In genomic region chr16:89355686-89356085, GRCh38 we compare ENCODE assay signal across 21 cellular contexts.
DNase-seq lines count a peak whose midpoint lies in the region; ATAC-seq, FAIRE-seq and TF ChIP-seq lines count a peak whose summit lies in the region.
"Had no signal": no experiment of that assay in that cellular context is flagged by ENCODE, and none has a peak within 500 bp of the region (broad histone marks: within the 10 kb centered on the region; RNA-seq: fewer than 3 reads in every experiment).

No MANE protein-coding gene starts in this region.

- H3K36me3 Mint-ChIP-seq in natural killer cell (no peaks in the 10 kb centered on the region), neural crest cell (ENCODE audit: low read depth) (peaks cover 2% of the 10 kb centered on the region)
- H3K36me3 Mint-ChIP-seq in natural killer cell treated with Interleukin-12 subunit alpha and Interleukin-12 subunit beta and Interleukin-15 and Interleukin-18, amount 100 ng/mL, for 72 hours: no peaks in the 10 kb centered on the region
- H3K36me3 Mint-ChIP-seq in activated naive CD8-positive, alpha-beta T cell treated with anti-CD3 and anti-CD28 coated beads for 36 hours: peaks cover 53% of the 10 kb centered on the region

- DNase-seq in natural killer cell (no peak), neural crest cell (ENCODE audit: low read depth, low spot score) (no peak), superior temporal gyrus (ENCODE audit: extremely low spot score) (no peak), HPDE6-E6E7 (ENCODE audit: extremely low spot score) (no peak), HTR-8/SVneo (ENCODE audit: insufficient read length, low spot score) (no peak)
- no peak for DNase-seq in natural killer cell treated with Interleukin-12 subunit alpha and Interleukin-12 subunit beta and Interleukin-15 and Interleukin-18, amount 100 ng/mL, for 72 hours (ENCODE audit: low spot score)
- DNase-seq in activated naive CD8-positive, alpha-beta T cell treated with anti-CD3 and anti-CD28 coated beads for 36 hours: no peak
- DNase-seq: activated CD4-positive, CD25-positive, alpha-beta regulatory T cell; CD8-positive, alpha-beta T cell; DMS53; effector CD4-positive, alpha-beta T cell; foreskin keratinocyte; GF-D8; islet precursor cell; MV-4-11; NCI-H1694 treated with DMSO at 0.1 percent for 48 hours; NCI-H2171 treated with DMSO at 0.1 percent for 48 hours; NCI-H524 treated with DMSO at 0.1 percent for 48 hours; T1000 had no signal

- intact Hi-C loops in natural killer cell (cut with micrococcal nuclease): loop anchor here (5.0 kb wide), 1 partner anchor 38 kb away; no protein-coding TSS in a partner anchor

- peak overlapping the region in 1 of 2 donors; percentile 49 for H3K27ac Mint-ChIP-seq in natural killer cell
- no peak overlapping the region for H3K27ac Mint-ChIP-seq in natural killer cell treated with Interleukin-12 subunit alpha and Interleukin-12 subunit beta and Interleukin-15 and Interleukin-18, amount 100 ng/mL, for 72 hours
- peak overlapping the region; percentile 38 for H3K27ac Mint-ChIP-seq in activated naive CD8-positive, alpha-beta T cell treated with anti-CD3 and anti-CD28 coated beads for 36 hours
- peak overlapping the region; percentile 76 for H3K27ac Mint-ChIP-seq in neural crest cell (ENCODE audit: unreplicated experiment)
- H3K27ac Mint-ChIP-seq: CD8-positive, alpha-beta T cell had no signal

- no peak for TF ChIP-seq CTCF in natural killer cell (IDR thresholded peaks at IDR 0.05)
- no peak for TF ChIP-seq CTCF in neural crest cell (conservative IDR thresholded peaks at IDR 0.05)

- peaks cover 77 to 92% of the 10 kb centered on the region in 2 donors for H3K4me1 Mint-ChIP-seq in natural killer cell
- H3K4me1 Mint-ChIP-seq in natural killer cell treated with Interleukin-12 subunit alpha and Interleukin-12 subunit beta and Interleukin-15 and Interleukin-18, amount 100 ng/mL, for 72 hours (ENCODE audit: low read depth in 2 of 2): peaks cover 72 to 81% of the 10 kb centered on the region in 2 donors
- peaks cover 88% of the 10 kb centered on the region for H3K4me1 Mint-ChIP-seq in activated naive CD8-positive, alpha-beta T cell treated with anti-CD3 and anti-CD28 coated beads for 36 hours
- H3K4me1 Mint-ChIP-seq in neural crest cell: peaks cover 40% of the 10 kb centered on the region

- H3K27me3 Mint-ChIP-seq in natural killer cell (ENCODE audit: low read depth in 2 of 2) (no peaks in the 10 kb centered on the region), neural crest cell (ENCODE audit: low read depth) (no peaks in the 10 kb centered on the region)
- H3K27me3 Mint-ChIP-seq in natural killer cell treated with Interleukin-12 subunit alpha and Interleukin-12 subunit beta and Interleukin-15 and Interleukin-18, amount 100 ng/mL, for 72 hours: no peaks in the 10 kb centered on the region
- peaks cover 4% of the 10 kb centered on the region for H3K27me3 Mint-ChIP-seq in activated naive CD8-positive, alpha-beta T cell treated with anti-CD3 and anti-CD28 coated beads for 36 hours

- FAIRE-seq in HTR-8/SVneo (lab: Jason Lieb, UNC): no peak

- ATAC-seq in natural killer cell: no peak
- ATAC-seq in natural killer cell treated with Interleukin-12 subunit alpha and Interleukin-12 subunit beta and Interleukin-15 and Interleukin-18, amount 100 ng/mL, for 72 hours: no peak
- no peak for ATAC-seq in GM19395 (IDR thresholded peaks at IDR 0.05; ENCODE audit: unreplicated experiment)
- ATAC-seq: body of pancreas; CD8-positive, alpha-beta T cell; foreskin keratinocyte had no signal

- H3K9me3 Mint-ChIP-seq in natural killer cell (no peaks in the 10 kb centered on the region), neural crest cell (no peaks in the 10 kb centered on the region)
- H3K9me3 Mint-ChIP-seq in natural killer cell treated with Interleukin-12 subunit alpha and Interleukin-12 subunit beta and Interleukin-15 and Interleukin-18, amount 100 ng/mL, for 72 hours: no peaks in the 10 kb centered on the region
- no peaks in the 10 kb centered on the region for H3K9me3 Mint-ChIP-seq in activated naive CD8-positive, alpha-beta T cell treated with anti-CD3 and anti-CD28 coated beads for 36 hours
- H3K9me3 Mint-ChIP-seq: CD8-positive, alpha-beta T cell had no signal

- peak overlapping the region; percentile 31 for H3K4me3 Mint-ChIP-seq in natural killer cell
- H3K4me3 Mint-ChIP-seq in natural killer cell treated with Interleukin-12 subunit alpha and Interleukin-12 subunit beta and Interleukin-15 and Interleukin-18, amount 100 ng/mL, for 72 hours: no peak overlapping the region
- H3K4me3 Mint-ChIP-seq in activated naive CD8-positive, alpha-beta T cell treated with anti-CD3 and anti-CD28 coated beads for 36 hours: no peak overlapping the region
- H3K4me3 Mint-ChIP-seq in neural crest cell: no peak overlapping the region

Comparison
In these comparisons a context has a peak if more than half of its experiments do, and no peak if none do; other contexts are left out.
1. H3K27ac Mint-ChIP-seq: peak in activated naive CD8-positive, alpha-beta T cell treated with anti-CD3 and anti-CD28 coated beads for 36 hours (single experiment) and neural crest cell (single experiment); none in natural killer cell treated with Interleukin-12 subunit alpha and Interleukin-12 subunit beta and Interleukin-15 and Interleukin-18, amount 100 ng/mL, for 72 hours (0 of 2).